Comparison of ENCODE assay signal across 8 cellular contexts in genomic region chr16:2660755-2661373, GRCh38. TPM values are rescaled to one million over a fixed set of nuclear protein-coding genes. Genes with fewer than 3 reads are reported as not detected.
DNase-seq lines count a peak whose midpoint lies in the region; TF ChIP-seq lines count a peak whose summit lies in the region.
"Not testable (repeated sequence)": the region's sequence is repeated elsewhere in the genome, so short reads cannot be mapped to it uniquely, and the experiment has no call there.

No MANE protein-coding gene starts in this region.

- not testable (repeated sequence) for H3K4me1 ChIP-seq in SK-N-SH (ENCODE audit: control insufficient read depth in 1 of 2, insufficient read depth in 2 of 2, low read depth in 1 of 2, low read length in 1 of 2); hepatocyte (ENCODE audit: insufficient read depth); neural progenitor cell; tibial artery

- not testable (repeated sequence) for H3K4me1 Mint-ChIP-seq in neural progenitor cell

- H3K36me3 Mint-ChIP-seq in neural progenitor cell: not testable (repeated sequence)

- not testable (repeated sequence) for H3K9ac ChIP-seq in SK-N-SH, neural progenitor cell

- POLR2A ChIA-PET in SK-N-SH (lab: Yijun Ruan, JAX): not testable (repeated sequence)

- TF ChIP-seq CTCF in SK-N-SH (IDR thresholded peaks at IDR 0.05) (peak; percentile 57), dorsolateral prefrontal cortex (IDR thresholded peaks at IDR 0.05 in 54 of 56, conservative IDR thresholded peaks at IDR 0.05 in 2 of 56; ENCODE audit: low read depth in 1 of 56, partially characterized antibody in 56 of 56) (peak in 54 of 56 donors; percentile 23 to 76 (median 58)), hepatocyte (IDR thresholded peaks at IDR 0.05; ENCODE audit: poor library complexity) (peak; percentile 41), neural progenitor cell (IDR thresholded peaks at IDR 0.05) (peak; percentile 50), tibial artery (IDR thresholded peaks at IDR 0.05) (peak; percentile 40 to 45)

- intact Hi-C loops in dorsolateral prefrontal cortex (cut with DNase I): loop anchor here in 1 of 2 donors (10.0 kb wide), 1 partner anchor 66 kb away; no protein-coding TSS in a partner anchor
- intact Hi-C loops in tibial artery (cut with DNase I; ENCODE audit: low total_unique reads): not testable (repeated sequence)

- H3K4me2 ChIP-seq in SK-N-SH, hepatocyte, neural progenitor cell: not testable (repeated sequence)

- not testable (repeated sequence) for H3K27ac ChIP-seq in SK-N-SH (ENCODE audit: low read depth in 2 of 2, low read length in 1 of 2); hepatocyte; neural progenitor cell; tibial artery
- peak overlapping the region in 15 of 59 donors; percentile 10 to 63 (median 41) for H3K27ac ChIP-seq in dorsolateral prefrontal cortex

- not testable (repeated sequence) for H4K20me1 ChIP-seq in SK-N-SH (ENCODE audit: insufficient read depth); hepatocyte (ENCODE audit: insufficient read depth, poor library complexity, severe bottlenecking); neural progenitor cell (ENCODE audit: low read depth)

- not testable (repeated sequence) for H3F3A ChIP-seq in SK-N-SH (replicated peaks; ENCODE audit: insufficient read depth); neural progenitor cell (ENCODE audit: low read depth)

- not testable (repeated sequence) for H3K4me3 Mint-ChIP-seq in neural progenitor cell

- H3K27ac Mint-ChIP-seq in neural progenitor cell: not testable (repeated sequence)

- peak; percentile 25 for TF ChIP-seq RAD21 in SK-N-SH (IDR thresholded peaks at IDR 0.05; ENCODE audit: low read length)

- H3K27me3 ChIP-seq in SK-N-SH (ENCODE audit: insufficient read depth); dorsolateral prefrontal cortex; hepatocyte; neural progenitor cell; tibial artery: not testable (repeated sequence)

- H3K4me3 ChIP-seq in SK-N-SH (ENCODE audit: low read depth in 2 of 2, low read length in 1 of 2); dorsolateral prefrontal cortex; hepatocyte; neural progenitor cell; tibial artery: not testable (repeated sequence)

- not testable (repeated sequence) for H3K9me2 ChIP-seq in SK-N-SH; hepatocyte (replicated peaks; ENCODE audit: insufficient read depth)

- not testable (repeated sequence) for H2AFZ ChIP-seq in SK-N-SH (ENCODE audit: low read depth); hepatocyte; neural progenitor cell (replicated peaks)

- not testable (repeated sequence) for H3K79me2 ChIP-seq in SK-N-SH (ENCODE audit: insufficient read depth); hepatocyte; neural progenitor cell (ENCODE audit: low read depth)

- not testable (repeated sequence) for H3K27me3 Mint-ChIP-seq in neural progenitor cell (ENCODE audit: insufficient read depth, low read depth)

- not testable (repeated sequence) for H3K9me3 ChIP-seq in SK-N-SH; hepatocyte (ENCODE audit: low read depth); neural progenitor cell (ENCODE audit: low read depth); tibial artery

- not testable (repeated sequence) for TF ChIP-seq EP300 in SK-N-SH (IDR thresholded peaks at IDR 0.05; ENCODE audit: borderline replicate concordance in 1 of 2, low read depth in 1 of 2, low read length in 1 of 2)

- 37% methylated on average over 15 of the region's 21 CpGs for WGBS in SK-N-SH (ENCODE audit: low lambda C conversion rate)
- WGBS in hepatocyte (ENCODE audit: low lambda C conversion rate, missing lambda C conversion rate): 42% methylated on average over 21 of the region's 21 CpGs

- DNase-seq in COR-L47 (lab: John Stamatoyannopoulos, UW) (peak; percentile 22), HT1080 (ENCODE audit: low read depth) (peak; percentile 13), dorsolateral prefrontal cortex (peak in 4 of 10 donors; percentile 23 to 65 (median 51)), neural progenitor cell (ENCODE audit: low spot score) (peak; percentile 15)
- DNase-seq in SK-N-SH; hepatocyte (ENCODE audit: low spot score); tibial artery: not testable (repeated sequence)
- peak; percentile 20 for DNase-seq in activated effector memory CD4-positive, alpha-beta T cell treated with Interleukin-2 at 50 U/mL for 16 hours

- H3K9me3 Mint-ChIP-seq in neural progenitor cell: not testable (repeated sequence)

- CTCF ChIA-PET in SK-N-SH (lab: Yijun Ruan, JAX): interaction anchor here (1.6 kb wide), 1 partner anchor 9 kb away, joined by 4 read pairs; no protein-coding TSS in a partner anchor

- H3K36me3 ChIP-seq in SK-N-SH (replicated peaks in 1 of 2; ENCODE audit: control insufficient read depth in 1 of 2, insufficient read depth in 2 of 2, low read length in 1 of 2): peaks cover 4 to 17% of the 10 kb centered on the region in 2 experiments
- not testable (repeated sequence) for H3K36me3 ChIP-seq in hepatocyte (replicated peaks; ENCODE audit: insufficient read depth, low read depth); neural progenitor cell; tibial artery

TF ChIP-seq in SK-N-SH, 30 proteins besides CTCF, POLR2A, EP300 and RAD21:
- peak; percentile 13; the same call in 1 of the 2 replicates for TF ChIP-seq SMC3 (IDR thresholded peaks at IDR 0.05; ENCODE audit: low read depth, low read length)

RNA-seq across cellular contexts. Expression of gene KCTD5, which starts 21.5 kb away (rescaled TPM):
- total RNA-seq in HT1080 (2014; rRNA removed; shearing (Covaris generic)): 45.4 and 61.4 TPM in 2 replicates
- polyA plus RNA-seq in HT1080 (2015; cell fraction: cytosol; rRNA removed): 36.9 and 41.4 TPM in 2 replicates
- 25.2 and 29.6 TPM in 2 replicates for polyA plus RNA-seq in HT1080 (2015; cell fraction: nucleus; rRNA removed)
- polyA plus RNA-seq in SK-N-SH (2012; rRNA removed) (53.4 and 57.1 TPM in 2 replicates), hepatocyte (24.5 and 32.2 TPM in 2 replicates)
- 46.0 and 51.9 TPM in 2 replicates for polyA plus RNA-seq in SK-N-SH (2012; cell fraction: cytosol; rRNA removed)
- 34.3 and 71.8 TPM in 2 replicates for polyA plus RNA-seq in SK-N-SH (2012; cell fraction: nucleus; rRNA removed)
- total RNA-seq in dorsolateral prefrontal cortex (10 to 100 TPM; 11.2 to 26.1 (median 16.7) TPM), hepatocyte (22.7 and 31.5 TPM in 2 replicates), neural progenitor cell (ENCODE audit: low replicate concordance) (21.6 and 34.5 TPM in 2 replicates)

RNA-seq across cellular contexts. Expression of gene PRSS27, which starts 59.2 kb away (rescaled TPM):
- total RNA-seq in HT1080 (2014; rRNA removed; shearing (Covaris generic)): not detected in 2 replicates
- 0.08 and 0.15 TPM in 2 replicates for polyA plus RNA-seq in HT1080 (2015; cell fraction: cytosol; rRNA removed)
- 0.13 and 0.68 TPM in 2 replicates for polyA plus RNA-seq in HT1080 (2015; cell fraction: nucleus; rRNA removed)
- polyA plus RNA-seq in SK-N-SH (2012; rRNA removed) (7.6 and 7.7 TPM in 2 replicates), hepatocyte (1.4 and 4.8 TPM in 2 replicates)
- polyA plus RNA-seq in SK-N-SH (2012; cell fraction: cytosol; rRNA removed): 3.3 and 4.3 TPM in 2 replicates
- 17.4 and 23.0 TPM in 2 replicates for polyA plus RNA-seq in SK-N-SH (2012; cell fraction: nucleus; rRNA removed)
- total RNA-seq in dorsolateral prefrontal cortex (1 to 10 TPM in 117 of 120 experiments, under 1 TPM in 3; 0.87 to 9.0 (median 2.6) TPM), hepatocyte (1.4 and 4.3 TPM in 2 replicates), neural progenitor cell (ENCODE audit: low replicate concordance) (1.8 and 5.1 TPM in 2 replicates)
